ENCODE assay signal across 15 cellular contexts in the genomic region with DNA sequence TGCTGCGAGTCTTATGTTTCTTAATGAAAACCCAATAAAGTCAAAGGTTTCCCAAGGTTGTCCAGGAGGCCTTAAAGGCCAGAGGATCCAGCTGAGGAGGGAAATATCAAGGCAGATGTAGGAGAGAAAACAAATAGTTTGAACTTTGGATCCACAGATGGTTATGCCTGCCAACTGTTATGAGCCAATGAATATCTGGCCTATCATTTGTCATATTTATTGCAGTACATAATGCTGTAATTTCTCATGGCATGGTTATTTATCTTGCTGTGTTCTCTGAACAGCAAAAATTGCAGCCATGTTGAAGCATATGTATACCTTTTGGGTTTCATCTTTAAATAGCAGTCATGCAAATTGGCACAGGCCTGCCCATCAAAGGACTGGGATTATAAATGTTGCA. TPM values are rescaled to one million over a fixed set of nuclear protein-coding genes. Genes with fewer than 3 reads are reported as not detected.
DNase-seq lines count a peak whose midpoint lies in the region; ATAC-seq, FAIRE-seq and TF ChIP-seq lines count a peak whose summit lies in the region.
"Had no signal": no experiment of that assay in that cellular context is flagged by ENCODE, and none has a peak within 500 bp of the region (broad histone marks: within the 10 kb centered on the region; RNA-seq: fewer than 3 reads in every experiment).

No MANE protein-coding gene starts in this region.

- ATAC-seq in A549 (no peak), sciatic nerve (peak; percentile 34)
- ATAC-seq: SK-N-SH treated with all-trans-retinoic acid at 6 μM for 48 hours had no signal

- peaks cover 16% of the 10 kb centered on the region for H3K4me1 ChIP-seq in A549

- 82% methylated on average over 1 of the region's 1 CpG for WGBS in A549 (ENCODE audit: missing lambda C conversion rate)

- intact Hi-C loops in sciatic nerve (cut with DNase I), result no loop called here

- H3K4me2 ChIP-seq in A549, result peak overlapping the region; percentile 41

- no peak overlapping the region for H3K4me3 ChIP-seq in A549
- H3K4me3 ChIP-seq in fibroblast of the aortic adventitia (ENCODE audit: low read depth, low read length), result no peak overlapping the region

- POLR2A ChIA-PET in A549 (lab: Yijun Ruan, JAX), result no interaction called here

- no peak for TF ChIP-seq RAD21 in A549 (conservative IDR thresholded peaks at IDR 0.05 in 1 of 2, IDR thresholded peaks at IDR 0.05 in 1 of 2)

- TF ChIP-seq POLR2A in A549 (IDR thresholded peaks at IDR 0.05; ENCODE audit: low read length), result no peak

- H3K9me3 ChIP-seq in A549, result no peaks in the 10 kb centered on the region

- CTCF ChIA-PET in A549 (lab: Yijun Ruan, JAX), result no interaction called here

- TF ChIP-seq CTCF in A549 (IDR thresholded peaks at IDR 0.05) (no peak), fibroblast of the aortic adventitia (IDR thresholded peaks at IDR 0.05; ENCODE audit: insufficient read depth, low read length) (no peak), D721Med (IDR thresholded peaks at IDR 0.05; ENCODE audit: insufficient read depth, missing control alignments) (no peak)

- peak overlapping the region in 1 of 2 experiments; percentile 47; a peak in 3 of 6 replicates for H3K27ac ChIP-seq in A549

- DNase-seq in A549 (ENCODE audit: low read depth in 1 of 2, low spot score in 1 of 2), result no peak
- DNase-seq in HT-29 (ENCODE audit: low spot score), result peak; percentile 13
- DNase-seq in fibroblast of the aortic adventitia (ENCODE audit: low read depth), result peak; percentile 47
- no peak for DNase-seq in sciatic nerve (ENCODE audit: low spot score)
- DNase-seq in D721Med (ENCODE audit: insufficient read length, low spot score), result no peak
- no peak for DNase-seq in HuH-7 (ENCODE audit: low spot score)
- no peak for DNase-seq in iPS-NIHi7 (ENCODE audit: extremely low spot score)
- DNase-seq: CD4-positive, CD25-positive, alpha-beta regulatory T cell; MM.1S; NCI-H1105; NCI-H2029; NCI-H2227 treated with DMSO at 0.1 percent for 48 hours; NCI-H748 treated with DMSO at 0.1 percent for 48 hours had no signal

- no peak for FAIRE-seq in A549 (lab: Jason Lieb, UNC)
- FAIRE-seq in D721Med (lab: Jason Lieb, UNC), result no peak
- FAIRE-seq: H1 had no signal

- no peak for TF ChIP-seq EP300 in A549 (IDR thresholded peaks at IDR 0.05)

TF ChIP-seq in A549, 52 proteins besides CTCF, POLR2A, EP300 and RAD21:
- no peak for TF ChIP-seq TFCP2L1 (CRISPR knock-in tag; IDR thresholded peaks at IDR 0.05)
- TF ChIP-seq MYC (IDR thresholded peaks at IDR 0.05; ENCODE audit: borderline replicate concordance, low read length), result no peak
- TF ChIP-seq HOXB13 (CRISPR knock-in tag; IDR thresholded peaks at IDR 0.05; ENCODE audit: low read depth), result no peak
- TF ChIP-seq EHF (CRISPR knock-in tag; IDR thresholded peaks at IDR 0.05), result no peak
- TF ChIP-seq CEBPB (IDR thresholded peaks at IDR 0.05), result no peak
- no peak for TF ChIP-seq CBX2 (IDR thresholded peaks at IDR 0.05; ENCODE audit: borderline replicate concordance, low read depth)
- TF ChIP-seq NR3C1 (IDR thresholded peaks at IDR 0.05), result no peak
- TF ChIP-seq FOSL2 (IDR thresholded peaks at IDR 0.05), result no peak
- no peak for TF ChIP-seq FOSL2 (CRISPR knock-in tag; IDR thresholded peaks at IDR 0.05)
- no peak for TF ChIP-seq MAFK (IDR thresholded peaks at IDR 0.05; ENCODE audit: partially characterized antibody)
- no peak for TF ChIP-seq ZFP36 (IDR thresholded peaks at IDR 0.05; ENCODE audit: borderline replicate concordance, partially characterized antibody)
- TF ChIP-seq, protein P1, sequence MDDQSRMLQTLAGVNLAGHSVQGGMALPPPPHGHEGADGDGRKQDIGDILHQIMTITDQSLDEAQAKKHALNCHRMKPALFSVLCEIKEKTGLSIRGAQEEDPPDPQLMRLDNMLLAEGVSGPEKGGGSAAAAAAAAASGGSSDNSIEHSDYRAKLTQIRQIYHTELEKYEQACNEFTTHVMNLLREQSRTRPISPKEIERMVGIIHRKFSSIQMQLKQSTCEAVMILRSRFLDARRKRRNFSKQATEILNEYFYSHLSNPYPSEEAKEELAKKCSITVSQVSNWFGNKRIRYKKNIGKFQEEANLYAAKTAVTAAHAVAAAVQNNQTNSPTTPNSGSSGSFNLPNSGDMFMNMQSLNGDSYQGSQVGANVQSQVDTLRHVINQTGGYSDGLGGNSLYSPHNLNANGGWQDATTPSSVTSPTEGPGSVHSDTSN (IDR thresholded peaks at IDR 0.05), result no peak
- TF ChIP-seq MAZ (IDR thresholded peaks at IDR 0.05; ENCODE audit: borderline replicate concordance, low read depth, low read length), result no peak
- no peak for TF ChIP-seq POLR2AphosphoS2 (conservative IDR thresholded peaks at IDR 0.05; ENCODE audit: low read length)
- TF ChIP-seq RFX5 (IDR thresholded peaks at IDR 0.05), result no peak

RNA-seq across cellular contexts. Expression of gene CAVIN2, which starts 38.2 kb away (rescaled TPM):
- polyA plus RNA-seq in A549 (2011; rRNA removed) (17.0 and 20.3 TPM in 2 replicates), A549 (2017; fragmentation: RNase III; extraction: RNeasy Plus Mini Kit Qiagen cat#74134 plus additional on column Dnase treatment) (9.6 to 13.8 TPM (median 11.3 TPM) in 3 replicates)
- 12.4 and 12.6 TPM in 2 replicates for polyA plus RNA-seq in A549 (2012; cell fraction: cytosol; rRNA removed)
- 11.5 and 15.2 TPM in 2 replicates for polyA plus RNA-seq in A549 (2012; cell fraction: nucleus; rRNA removed)
- 20.5 and 24.1 TPM in 2 replicates for polyA minus RNA-seq in A549 (2011; rRNA and poly(A)+ RNA removed)
- 0.84 and 1.4 TPM in 2 replicates for total RNA-seq in HT-29 (2014; rRNA removed; shearing (Covaris generic))
- total RNA-seq in fibroblast of the aortic adventitia (ENCODE audit: low replicate concordance) (24.1 and 29.8 TPM in 2 replicates), sciatic nerve (71.1 TPM)
- total RNA-seq: H1 had no signal
- polyA plus RNA-seq: CD4-positive, CD25-positive, alpha-beta regulatory T cell had no signal

Comparison
In these comparisons a context has a peak if more than half of its experiments do, and no peak if none do; other contexts are left out.
1. DNase-seq: peak in HT-29 (single experiment) and fibroblast of the aortic adventitia (single experiment); none in A549 (0 of 2), sciatic nerve (single experiment), D721Med (single experiment), HuH-7 (single experiment) and iPS-NIHi7 (single experiment).
2. RNA of gene CAVIN2, which starts 38.2 kb away (total RNA-seq): 71.1 TPM in sciatic nerve (single experiment) and 24.1 to 29.8 TPM in fibroblast of the aortic adventitia; 0.84 to 1.4 TPM in HT-29; every median in the first group is over 10 times any median in the second.